In genomic region chr12:12665194-12665593, GRCh38 we compare ENCODE assay signal across 17 cellular contexts. TPM values are rescaled to one million over a fixed set of nuclear protein-coding genes. Genes with fewer than 3 reads are reported as not detected.
"Had no signal": no experiment of that assay in that cellular context is flagged by ENCODE, and none has a peak within 500 bp of the region (broad histone marks: within the 10 kb centered on the region; RNA-seq: fewer than 3 reads in every experiment).

No MANE protein-coding gene starts in this region.

- H3K36me3 ChIP-seq: pancreas, tibial artery, vagina had no signal

- H3K4me1 ChIP-seq: pancreas, vagina had no signal

- H3K4me3 Mint-ChIP-seq: activated B cell treated with CpG ODN at 0.5 μM for 24 hours; activated CD4-positive, alpha-beta T cell treated with anti-CD3 and anti-CD28 coated beads, Interleukin-2, amount 10 ng/mL, durations not matched to agents 7 days and 5 days; activated naive CD4-positive, alpha-beta T cell treated with anti-CD3 and anti-CD28 coated beads, Interleukin-2, amount 10 ng/mL, durations not matched to agents 7 days and 5 days; dendritic cell treated with granulocyte-macrophage colony-stimulating factor and Interleukin-4, amounts not matched to agents 40 ng/mL and 50 ng/mL, for 4 days; T-helper 1 cell treated with Interleukin-12 subunit alpha and Interleukin-12 subunit beta and Interleukin-4 antibody, amounts not matched to agents 30 μg/mL and 1 μg/mL, for 36 hours had no signal

- H3K4me1 Mint-ChIP-seq: activated B cell treated with CpG ODN at 0.5 μM for 24 hours had no signal

- DNase-seq: activated B cell treated with CpG ODN at 0.5 μM for 24 hours; activated CD4-positive, alpha-beta T cell treated with anti-CD3 and anti-CD28 coated beads, Interleukin-2, amount 10 ng/mL, durations not matched to agents 7 days and 5 days; activated naive CD4-positive, alpha-beta T cell treated with anti-CD3 and anti-CD28 coated beads, Interleukin-2, amount 10 ng/mL, durations not matched to agents 7 days and 5 days; activated T-cell treated with anti-CD3 and anti-CD28 coated beads for 4 hours; central memory CD4-positive, alpha-beta T cell; hypothalamus; mesenchymal stem cell; pancreas; stimulated activated CD4-positive, alpha-beta T cell treated with anti-CD3 and anti-CD28 coated beads, Interleukin-15, amount 100 ng/mL, for 24 hours; stimulated activated CD4-positive, alpha-beta T cell treated with anti-CD3 and anti-CD28 coated beads, Interleukin-4, amount 100 ng/mL, for 4 hours; tibial artery had no signal

- ATAC-seq: esophagus mucosa, left lobe of liver, pancreas had no signal

- H3K27ac Mint-ChIP-seq: activated B cell treated with CpG ODN at 0.5 μM for 24 hours; activated CD4-positive, alpha-beta T cell treated with anti-CD3 and anti-CD28 coated beads, Interleukin-2, amount 10 ng/mL, durations not matched to agents 7 days and 5 days; activated naive CD4-positive, alpha-beta T cell treated with anti-CD3 and anti-CD28 coated beads, Interleukin-2, amount 10 ng/mL, durations not matched to agents 7 days and 5 days; activated T-helper 2 cell treated with anti-CD3 and anti-CD28 coated beads, Interferon-gamma antibody, Interleukin-2, Interleukin-4, amounts not matched to agents 10 μg/mL and 5 μg/mL and 100 μg/mL, durations not matched to agents 14 hours and 24 hours and 36 hours; dendritic cell treated with granulocyte-macrophage colony-stimulating factor and Interleukin-4, amounts not matched to agents 40 ng/mL and 50 ng/mL, for 4 days; T-helper 1 cell treated with Interleukin-12 subunit alpha and Interleukin-12 subunit beta and Interleukin-4 antibody, amounts not matched to agents 30 μg/mL and 1 μg/mL, for 36 hours had no signal

- H3K27me3 ChIP-seq: pancreas, tibial artery, vagina had no signal

- H3K4me3 ChIP-seq: pancreas, tibial artery, vagina had no signal

- H3K27ac ChIP-seq: pancreas, tibial artery, vagina had no signal

- H3K27me3 Mint-ChIP-seq: activated CD4-positive, alpha-beta T cell treated with anti-CD3 and anti-CD28 coated beads, Interleukin-2, amount 10 ng/mL, durations not matched to agents 7 days and 5 days; activated naive CD4-positive, alpha-beta T cell treated with anti-CD3 and anti-CD28 coated beads, Interleukin-2, amount 10 ng/mL, durations not matched to agents 7 days and 5 days had no signal

- H3K9me3 Mint-ChIP-seq: activated B cell treated with CpG ODN at 0.5 μM for 24 hours; activated CD4-positive, alpha-beta T cell treated with anti-CD3 and anti-CD28 coated beads, Interleukin-2, amount 10 ng/mL, durations not matched to agents 7 days and 5 days; activated naive CD4-positive, alpha-beta T cell treated with anti-CD3 and anti-CD28 coated beads, Interleukin-2, amount 10 ng/mL, durations not matched to agents 7 days and 5 days; activated T-helper 2 cell treated with anti-CD3 and anti-CD28 coated beads, Interferon-gamma antibody, Interleukin-2, Interleukin-4, amounts not matched to agents 10 μg/mL and 5 μg/mL and 100 μg/mL, durations not matched to agents 14 hours and 24 hours and 36 hours; dendritic cell treated with granulocyte-macrophage colony-stimulating factor and Interleukin-4, amounts not matched to agents 40 ng/mL and 50 ng/mL, for 4 days; T-helper 1 cell treated with Interleukin-12 subunit alpha and Interleukin-12 subunit beta and Interleukin-4 antibody, amounts not matched to agents 30 μg/mL and 1 μg/mL, for 36 hours had no signal

- H3K9me3 ChIP-seq: pancreas, tibial artery, vagina had no signal

RNA-seq across cellular contexts. Expression of gene GPR19, which starts 30.8 kb away (rescaled TPM):
- total RNA-seq: activated B cell treated with CpG ODN at 0.5 μM for 24 hours, vagina had no signal
